ENCODE assay signal across 1 cellular context in the genomic region with DNA sequence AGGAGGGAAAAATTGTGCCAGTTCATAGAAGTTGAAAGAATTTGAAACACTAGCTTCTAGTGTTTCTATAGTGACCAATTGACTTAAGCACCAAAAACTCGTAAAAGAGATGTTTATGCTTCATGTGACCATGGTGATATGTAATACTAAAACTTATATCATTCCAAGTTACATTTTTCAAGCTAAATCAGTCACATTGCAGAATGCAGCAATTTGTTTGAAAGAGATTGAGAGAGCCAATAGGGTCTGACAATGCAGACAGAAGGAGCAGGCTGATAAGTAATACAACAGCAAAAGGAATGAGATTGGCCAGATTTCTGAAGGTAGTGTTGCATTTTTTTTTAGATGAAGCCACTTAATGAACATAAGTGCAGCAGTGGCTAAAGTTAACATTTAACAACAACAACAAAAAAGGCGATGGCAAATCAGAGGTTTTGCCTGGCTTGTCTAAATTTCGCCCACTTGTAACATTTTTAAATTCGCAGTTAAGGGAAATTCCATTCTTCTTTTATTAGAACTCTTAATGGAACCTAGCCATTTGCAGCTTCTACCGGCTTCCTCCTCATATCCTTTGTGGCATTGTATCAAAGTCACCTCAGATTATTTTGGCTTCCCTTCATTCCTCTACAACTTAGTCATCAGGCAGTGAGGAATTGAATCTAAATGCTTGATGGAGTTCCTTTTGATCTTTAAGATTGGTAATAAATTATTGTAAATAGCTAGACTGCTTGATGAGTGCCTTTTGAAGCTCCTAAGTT.
TF ChIP-seq lines count a peak whose summit lies in the region.

No MANE protein-coding gene starts in this region.

TF ChIP-seq in K562, 482 proteins besides CTCF, POLR2A, EP300 and RAD21 (continued from another document and continues in another):
- TF ChIP-seq, protein P1, sequence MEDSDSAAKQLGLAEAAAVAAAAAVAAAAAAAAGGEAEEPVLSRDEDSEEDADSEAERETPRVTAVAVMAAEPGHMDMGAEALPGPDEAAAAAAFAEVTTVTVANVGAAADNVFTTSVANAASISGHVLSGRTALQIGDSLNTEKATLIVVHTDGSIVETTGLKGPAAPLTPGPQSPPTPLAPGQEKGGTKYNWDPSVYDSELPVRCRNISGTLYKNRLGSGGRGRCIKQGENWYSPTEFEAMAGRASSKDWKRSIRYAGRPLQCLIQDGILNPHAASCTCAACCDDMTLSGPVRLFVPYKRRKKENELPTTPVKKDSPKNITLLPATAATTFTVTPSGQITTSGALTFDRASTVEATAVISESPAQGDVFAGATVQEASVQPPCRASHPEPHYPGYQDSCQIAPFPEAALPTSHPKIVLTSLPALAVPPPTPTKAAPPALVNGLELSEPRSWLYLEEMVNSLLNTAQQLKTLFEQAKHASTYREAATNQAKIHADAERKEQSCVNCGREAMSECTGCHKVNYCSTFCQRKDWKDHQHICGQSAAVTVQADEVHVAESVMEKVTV (CRISPR knock-in tag; IDR thresholded peaks at IDR 0.05), result no peak
- TF ChIP-seq, protein P2, sequence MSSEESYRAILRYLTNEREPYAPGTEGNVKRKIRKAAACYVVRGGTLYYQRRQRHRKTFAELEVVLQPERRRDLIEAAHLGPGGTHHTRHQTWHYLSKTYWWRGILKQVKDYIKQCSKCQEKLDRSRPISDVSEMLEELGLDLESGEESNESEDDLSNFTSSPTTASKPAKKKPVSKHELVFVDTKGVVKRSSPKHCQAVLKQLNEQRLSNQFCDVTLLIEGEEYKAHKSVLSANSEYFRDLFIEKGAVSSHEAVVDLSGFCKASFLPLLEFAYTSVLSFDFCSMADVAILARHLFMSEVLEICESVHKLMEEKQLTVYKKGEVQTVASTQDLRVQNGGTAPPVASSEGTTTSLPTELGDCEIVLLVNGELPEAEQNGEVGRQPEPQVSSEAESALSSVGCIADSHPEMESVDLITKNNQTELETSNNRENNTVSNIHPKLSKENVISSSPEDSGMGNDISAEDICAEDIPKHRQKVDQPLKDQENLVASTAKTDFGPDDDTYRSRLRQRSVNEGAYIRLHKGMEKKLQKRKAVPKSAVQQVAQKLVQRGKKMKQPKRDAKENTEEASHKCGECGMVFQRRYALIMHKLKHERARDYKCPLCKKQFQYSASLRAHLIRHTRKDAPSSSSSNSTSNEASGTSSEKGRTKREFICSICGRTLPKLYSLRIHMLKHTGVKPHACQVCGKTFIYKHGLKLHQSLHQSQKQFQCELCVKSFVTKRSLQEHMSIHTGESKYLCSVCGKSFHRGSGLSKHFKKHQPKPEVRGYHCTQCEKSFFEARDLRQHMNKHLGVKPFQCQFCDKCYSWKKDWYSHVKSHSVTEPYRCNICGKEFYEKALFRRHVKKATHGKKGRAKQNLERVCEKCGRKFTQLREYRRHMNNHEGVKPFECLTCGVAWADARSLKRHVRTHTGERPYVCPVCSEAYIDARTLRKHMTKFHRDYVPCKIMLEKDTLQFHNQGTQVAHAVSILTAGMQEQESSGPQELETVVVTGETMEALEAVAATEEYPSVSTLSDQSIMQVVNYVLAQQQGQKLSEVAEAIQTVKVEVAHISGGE (CRISPR knock-in tag; IDR thresholded peaks at IDR 0.05), result no peak
- no peak for TF ChIP-seq ZC3H8 (IDR thresholded peaks at IDR 0.05)
- no peak for TF ChIP-seq HOXB6 (CRISPR knock-in tag; IDR thresholded peaks at IDR 0.05; ENCODE audit: borderline replicate concordance)
- no peak for TF ChIP-seq NFATC3 (IDR thresholded peaks at IDR 0.05)
- no peak for TF ChIP-seq HMG20A (CRISPR knock-in tag; conservative IDR thresholded peaks at IDR 0.05)
- peak; percentile 80 for TF ChIP-seq ARID1B (IDR thresholded peaks at IDR 0.05)
- TF ChIP-seq HDAC1 (IDR thresholded peaks at IDR 0.05), result peak in 1 of 2 experiments; percentile 74; a peak in 2 of 4 replicates
- peak; percentile 44 for TF ChIP-seq MEIS2 (IDR thresholded peaks at IDR 0.05; ENCODE audit: partially characterized antibody)
- TF ChIP-seq BMI1 (IDR thresholded peaks at IDR 0.05; ENCODE audit: low read length), result no peak
- TF ChIP-seq ZNF384 (IDR thresholded peaks at IDR 0.05; ENCODE audit: low read depth, low read length), result peak; percentile 32; the same call in 1 of the 2 replicates
- TF ChIP-seq, protein P3, sequence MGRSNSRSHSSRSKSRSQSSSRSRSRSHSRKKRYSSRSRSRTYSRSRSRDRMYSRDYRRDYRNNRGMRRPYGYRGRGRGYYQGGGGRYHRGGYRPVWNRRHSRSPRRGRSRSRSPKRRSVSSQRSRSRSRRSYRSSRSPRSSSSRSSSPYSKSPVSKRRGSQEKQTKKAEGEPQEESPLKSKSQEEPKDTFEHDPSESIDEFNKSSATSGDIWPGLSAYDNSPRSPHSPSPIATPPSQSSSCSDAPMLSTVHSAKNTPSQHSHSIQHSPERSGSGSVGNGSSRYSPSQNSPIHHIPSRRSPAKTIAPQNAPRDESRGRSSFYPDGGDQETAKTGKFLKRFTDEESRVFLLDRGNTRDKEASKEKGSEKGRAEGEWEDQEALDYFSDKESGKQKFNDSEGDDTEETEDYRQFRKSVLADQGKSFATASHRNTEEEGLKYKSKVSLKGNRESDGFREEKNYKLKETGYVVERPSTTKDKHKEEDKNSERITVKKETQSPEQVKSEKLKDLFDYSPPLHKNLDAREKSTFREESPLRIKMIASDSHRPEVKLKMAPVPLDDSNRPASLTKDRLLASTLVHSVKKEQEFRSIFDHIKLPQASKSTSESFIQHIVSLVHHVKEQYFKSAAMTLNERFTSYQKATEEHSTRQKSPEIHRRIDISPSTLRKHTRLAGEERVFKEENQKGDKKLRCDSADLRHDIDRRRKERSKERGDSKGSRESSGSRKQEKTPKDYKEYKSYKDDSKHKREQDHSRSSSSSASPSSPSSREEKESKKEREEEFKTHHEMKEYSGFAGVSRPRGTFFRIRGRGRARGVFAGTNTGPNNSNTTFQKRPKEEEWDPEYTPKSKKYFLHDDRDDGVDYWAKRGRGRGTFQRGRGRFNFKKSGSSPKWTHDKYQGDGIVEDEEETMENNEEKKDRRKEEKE (IDR thresholded peaks at IDR 0.05; ENCODE audit: borderline replicate concordance in 1 of 2, control insufficient read depth in 1 of 2, low read depth in 2 of 2, low read length in 1 of 2), result no peak
- TF ChIP-seq HMG20B (CRISPR knock-in tag; IDR thresholded peaks at IDR 0.05), result no peak
- peak; percentile 89 to 91 for TF ChIP-seq KDM1A (IDR thresholded peaks at IDR 0.05)
- TF ChIP-seq, protein P4, sequence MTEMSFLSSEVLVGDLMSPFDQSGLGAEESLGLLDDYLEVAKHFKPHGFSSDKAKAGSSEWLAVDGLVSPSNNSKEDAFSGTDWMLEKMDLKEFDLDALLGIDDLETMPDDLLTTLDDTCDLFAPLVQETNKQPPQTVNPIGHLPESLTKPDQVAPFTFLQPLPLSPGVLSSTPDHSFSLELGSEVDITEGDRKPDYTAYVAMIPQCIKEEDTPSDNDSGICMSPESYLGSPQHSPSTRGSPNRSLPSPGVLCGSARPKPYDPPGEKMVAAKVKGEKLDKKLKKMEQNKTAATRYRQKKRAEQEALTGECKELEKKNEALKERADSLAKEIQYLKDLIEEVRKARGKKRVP (CRISPR knock-in tag; IDR thresholded peaks at IDR 0.05), result no peak
- peak; percentile 62; the same call in 1 of the 2 replicates for TF ChIP-seq HDAC2 (IDR thresholded peaks at IDR 0.05)
- peak; percentile 75 for TF ChIP-seq TCF3 (CRISPR knock-in tag; IDR thresholded peaks at IDR 0.05)
- TF ChIP-seq FOXJ2 (tag; IDR thresholded peaks at IDR 0.05), result 0 out of 2 replicates have a peak, but pooled peaks have one; percentile 35
- peak; percentile 51; the same call in 1 of the 2 replicates for TF ChIP-seq PML (IDR thresholded peaks at IDR 0.05; ENCODE audit: low read length)
- TF ChIP-seq, protein P5, sequence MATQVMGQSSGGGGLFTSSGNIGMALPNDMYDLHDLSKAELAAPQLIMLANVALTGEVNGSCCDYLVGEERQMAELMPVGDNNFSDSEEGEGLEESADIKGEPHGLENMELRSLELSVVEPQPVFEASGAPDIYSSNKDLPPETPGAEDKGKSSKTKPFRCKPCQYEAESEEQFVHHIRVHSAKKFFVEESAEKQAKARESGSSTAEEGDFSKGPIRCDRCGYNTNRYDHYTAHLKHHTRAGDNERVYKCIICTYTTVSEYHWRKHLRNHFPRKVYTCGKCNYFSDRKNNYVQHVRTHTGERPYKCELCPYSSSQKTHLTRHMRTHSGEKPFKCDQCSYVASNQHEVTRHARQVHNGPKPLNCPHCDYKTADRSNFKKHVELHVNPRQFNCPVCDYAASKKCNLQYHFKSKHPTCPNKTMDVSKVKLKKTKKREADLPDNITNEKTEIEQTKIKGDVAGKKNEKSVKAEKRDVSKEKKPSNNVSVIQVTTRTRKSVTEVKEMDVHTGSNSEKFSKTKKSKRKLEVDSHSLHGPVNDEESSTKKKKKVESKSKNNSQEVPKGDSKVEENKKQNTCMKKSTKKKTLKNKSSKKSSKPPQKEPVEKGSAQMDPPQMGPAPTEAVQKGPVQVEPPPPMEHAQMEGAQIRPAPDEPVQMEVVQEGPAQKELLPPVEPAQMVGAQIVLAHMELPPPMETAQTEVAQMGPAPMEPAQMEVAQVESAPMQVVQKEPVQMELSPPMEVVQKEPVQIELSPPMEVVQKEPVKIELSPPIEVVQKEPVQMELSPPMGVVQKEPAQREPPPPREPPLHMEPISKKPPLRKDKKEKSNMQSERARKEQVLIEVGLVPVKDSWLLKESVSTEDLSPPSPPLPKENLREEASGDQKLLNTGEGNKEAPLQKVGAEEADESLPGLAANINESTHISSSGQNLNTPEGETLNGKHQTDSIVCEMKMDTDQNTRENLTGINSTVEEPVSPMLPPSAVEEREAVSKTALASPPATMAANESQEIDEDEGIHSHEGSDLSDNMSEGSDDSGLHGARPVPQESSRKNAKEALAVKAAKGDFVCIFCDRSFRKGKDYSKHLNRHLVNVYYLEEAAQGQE (CRISPR knock-in tag; IDR thresholded peaks at IDR 0.05; ENCODE audit: low read depth), result no peak
- TF ChIP-seq CBFA2T2 (conservative IDR thresholded peaks at IDR 0.05), result peak; percentile 75
- TF ChIP-seq MTA2 (IDR thresholded peaks at IDR 0.05; ENCODE audit: low read depth), result peak; percentile 71
- TF ChIP-seq RBM22 (IDR thresholded peaks at IDR 0.05; ENCODE audit: low read depth, low read length, poor library complexity, severe bottlenecking), result no peak
- peak; percentile 40 for TF ChIP-seq RFX1 (IDR thresholded peaks at IDR 0.05)
- TF ChIP-seq POLR2AphosphoS5 (IDR thresholded peaks at IDR 0.05; ENCODE audit: control insufficient read depth, insufficient read depth, low read depth, low read length), result 0 out of 2 replicates have a peak, but pooled peaks have one; percentile 32
- TF ChIP-seq NFXL1 (CRISPR knock-in tag; IDR thresholded peaks at IDR 0.05), result no peak
- TF ChIP-seq NR4A1 (CRISPR knock-in tag; IDR thresholded peaks at IDR 0.05), result no peak
- TF ChIP-seq NR4A1 (tag; IDR thresholded peaks at IDR 0.05), result no peak
- TF ChIP-seq SOX6 (IDR thresholded peaks at IDR 0.05), result peak; percentile 60
- TF ChIP-seq TAL1 (IDR thresholded peaks at IDR 0.05), result peak; percentile 80
- TF ChIP-seq RBM14 (IDR thresholded peaks at IDR 0.05; ENCODE audit: borderline replicate concordance, insufficient read depth, low read depth, low read length), result no peak
- TF ChIP-seq ZNF561 (CRISPR knock-in tag; conservative IDR thresholded peaks at IDR 0.05), result no peak
- TF ChIP-seq NELFE (IDR thresholded peaks at IDR 0.05; ENCODE audit: insufficient read depth, insufficient read length), result no peak
- TF ChIP-seq NCOR1 (IDR thresholded peaks at IDR 0.05), result peak; percentile 54
- no peak for TF ChIP-seq BRD9 (IDR thresholded peaks at IDR 0.05; ENCODE audit: low read depth, partially characterized antibody)
- no peak for TF ChIP-seq ZBTB7A (IDR thresholded peaks at IDR 0.05; ENCODE audit: borderline replicate concordance, control insufficient read depth, low read depth, low read length)
- peak; percentile 65 to 88; a peak in 3 of 4 replicates for TF ChIP-seq RCOR1 (IDR thresholded peaks at IDR 0.05; ENCODE audit: borderline replicate concordance in 1 of 2, low read depth in 2 of 2, low read length in 2 of 2)
- TF ChIP-seq, protein P6, sequence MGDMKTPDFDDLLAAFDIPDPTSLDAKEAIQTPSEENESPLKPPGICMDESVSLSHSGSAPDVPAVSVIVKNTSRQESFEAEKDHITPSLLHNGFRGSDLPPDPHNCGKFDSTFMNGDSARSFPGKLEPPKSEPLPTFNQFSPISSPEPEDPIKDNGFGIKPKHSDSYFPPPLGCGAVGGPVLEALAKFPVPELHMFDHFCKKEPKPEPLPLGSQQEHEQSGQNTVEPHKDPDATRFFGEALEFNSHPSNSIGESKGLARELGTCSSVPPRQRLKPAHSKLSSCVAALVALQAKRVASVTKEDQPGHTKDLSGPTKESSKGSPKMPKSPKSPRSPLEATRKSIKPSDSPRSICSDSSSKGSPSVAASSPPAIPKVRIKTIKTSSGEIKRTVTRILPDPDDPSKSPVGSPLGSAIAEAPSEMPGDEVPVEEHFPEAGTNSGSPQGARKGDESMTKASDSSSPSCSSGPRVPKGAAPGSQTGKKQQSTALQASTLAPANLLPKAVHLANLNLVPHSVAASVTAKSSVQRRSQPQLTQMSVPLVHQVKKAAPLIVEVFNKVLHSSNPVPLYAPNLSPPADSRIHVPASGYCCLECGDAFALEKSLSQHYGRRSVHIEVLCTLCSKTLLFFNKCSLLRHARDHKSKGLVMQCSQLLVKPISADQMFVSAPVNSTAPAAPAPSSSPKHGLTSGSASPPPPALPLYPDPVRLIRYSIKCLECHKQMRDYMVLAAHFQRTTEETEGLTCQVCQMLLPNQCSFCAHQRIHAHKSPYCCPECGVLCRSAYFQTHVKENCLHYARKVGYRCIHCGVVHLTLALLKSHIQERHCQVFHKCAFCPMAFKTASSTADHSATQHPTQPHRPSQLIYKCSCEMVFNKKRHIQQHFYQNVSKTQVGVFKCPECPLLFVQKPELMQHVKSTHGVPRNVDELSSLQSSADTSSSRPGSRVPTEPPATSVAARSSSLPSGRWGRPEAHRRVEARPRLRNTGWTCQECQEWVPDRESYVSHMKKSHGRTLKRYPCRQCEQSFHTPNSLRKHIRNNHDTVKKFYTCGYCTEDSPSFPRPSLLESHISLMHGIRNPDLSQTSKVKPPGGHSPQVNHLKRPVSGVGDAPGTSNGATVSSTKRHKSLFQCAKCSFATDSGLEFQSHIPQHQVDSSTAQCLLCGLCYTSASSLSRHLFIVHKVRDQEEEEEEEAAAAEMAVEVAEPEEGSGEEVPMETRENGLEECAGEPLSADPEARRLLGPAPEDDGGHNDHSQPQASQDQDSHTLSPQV (IDR thresholded peaks at IDR 0.05), result no peak
- 0 out of 2 replicates have a peak, but pooled peaks have one; percentile 20 for TF ChIP-seq FOXM1 (IDR thresholded peaks at IDR 0.05; ENCODE audit: low read depth)
- no peak for TF ChIP-seq FOXM1 (CRISPR knock-in tag; IDR thresholded peaks at IDR 0.05; ENCODE audit: low read depth)
- no peak for TF ChIP-seq ZNF717 (CRISPR knock-in tag; IDR thresholded peaks at IDR 0.05)
- no peak for TF ChIP-seq FOXA3 (CRISPR knock-in tag; conservative IDR thresholded peaks at IDR 0.05 in 1 of 2, IDR thresholded peaks at IDR 0.05 in 1 of 2)
- 0 out of 2 replicates have a peak, but pooled peaks have one; percentile 17 for TF ChIP-seq SMARCA4 (IDR thresholded peaks at IDR 0.05)
- TF ChIP-seq STAT5A (IDR thresholded peaks at IDR 0.05; ENCODE audit: borderline replicate concordance, low read length), result peak; percentile 44
- TF ChIP-seq ZNF707 (CRISPR knock-in tag; conservative IDR thresholded peaks at IDR 0.05), result no peak
